ENCODE assay signal across 11 cellular contexts in genomic region chr5:132260051-132260450, GRCh38. TPM values are rescaled to one million over a fixed set of nuclear protein-coding genes. Genes with fewer than 3 reads are reported as not detected.
DNase-seq lines count a peak whose midpoint lies in the region; TF ChIP-seq lines count a peak whose summit lies in the region.
"Had no signal": no experiment of that assay in that cellular context is flagged by ENCODE, and none has a peak within 500 bp of the region (broad histone marks: within the 10 kb centered on the region; RNA-seq: fewer than 3 reads in every experiment).

No MANE protein-coding gene starts in this region.

- H3K4me1 ChIP-seq in transverse colon, result peaks cover 19 to 59% (median 48%) of the 10 kb centered on the region in 4 donors

- H3K9me3 ChIP-seq in transverse colon, result no peaks in the 10 kb centered on the region

- H3K27me3 ChIP-seq in brain microvascular endothelial cell (replicated peaks) (no peaks in the 10 kb centered on the region), transverse colon (peaks cover 17% of the 10 kb centered on the region)

- peak overlapping the region; percentile 92 for H3K27ac ChIP-seq in brain microvascular endothelial cell
- peak overlapping the region; percentile 87 to 97 (median 94) for H3K27ac ChIP-seq in transverse colon

- H3K36me3 ChIP-seq in brain microvascular endothelial cell (replicated peaks), result peaks cover 15% of the 10 kb centered on the region
- H3K36me3 ChIP-seq in transverse colon, result no peaks in the 10 kb centered on the region

- TF ChIP-seq CTCF in brain microvascular endothelial cell (IDR thresholded peaks at IDR 0.05; ENCODE audit: low read depth, low read length, missing control alignments) (no peak), transverse colon (IDR thresholded peaks at IDR 0.05) (no peak)

- intact Hi-C loops in transverse colon (cut with DNase I; ENCODE audit: low total_unique reads), result no loop called here

- in situ Hi-C loops in brain microvascular endothelial cell (cut with HindIII; ENCODE audit: low pct_ligation_motif_present, low sequenced_read_pairs), result no loop called here
- in situ Hi-C loops in transverse colon (cut with MboI; ENCODE audit: low pct_ligation_motif_present in 1 of 4, low pct_unique_long_range_greater_than_20kb in 1 of 4, low sequenced_read_pairs in 3 of 4), result loop anchor here in 1 of 4 donors (25.0 kb wide), 1 partner anchor 277 kb away; the partner anchor contains the start of gene IL5

- peak overlapping the region; percentile 81 for H3K4me3 ChIP-seq in brain microvascular endothelial cell (ENCODE audit: low read depth, low read length)
- peak overlapping the region in 2 of 4 donors; percentile 59 to 67 for H3K4me3 ChIP-seq in transverse colon

- DNase-seq in activated T-cell treated with anti-CD3 and anti-CD28 coated beads, Interleukin-2, amount 50 U/mL, for 48 hours, result peak; percentile 38 to 50
- DNase-seq in activated T-cell treated with anti-CD3 and anti-CD28 coated beads for 4 hours (no peak), brain microvascular endothelial cell (peak; percentile 28), medulla oblongata (ENCODE audit: extremely low spot score) (peak; percentile 44), transverse colon (no peak), 8988T (no peak), SHP77 (lab: John Stamatoyannopoulos, UW) (no peak)
- DNase-seq in activated CD4-positive, alpha-beta T cell treated with anti-CD3 and anti-CD28 coated beads for 48 hours, result no peak
- DNase-seq: AML-193; effector memory CD8-positive, alpha-beta T cell; SHP77 treated with DMSO at 0.1 percent for 48 hours had no signal

- TF ChIP-seq EP300 in transverse colon (IDR thresholded peaks at IDR 0.05; ENCODE audit: low read depth), result peak; percentile 82

- WGBS in transverse colon (ENCODE audit: low coverage in 1 of 2), 2 donors, result 66 to 72% methylated on average over 3 to 6 of the region's 6 CpGs

- no peak for TF ChIP-seq POLR2A in transverse colon (IDR thresholded peaks at IDR 0.05)

RNA-seq across cellular contexts. Expression of gene PDLIM4, which starts 2.6 kb away (rescaled TPM):
- total RNA-seq in transverse colon, result 10 to 100 TPM in 3 of 4 donors, 1 to 10 TPM in 1; 9.7 to 43.4 (median 19.7) TPM

RNA-seq across cellular contexts. Expression of gene P4HA2, which starts 32.4 kb away (rescaled TPM):
- 10 to 100 TPM; 22.1 to 53.5 (median 32.7) TPM for total RNA-seq in transverse colon

RNA-seq across cellular contexts. Expression of gene SLC22A4, which starts 34.1 kb away (rescaled TPM):
- 10 to 100 TPM in 2 of 4 donors, 1 to 10 TPM in 1, not detected in 1; 1.6 to 48.3 (median 14.5) TPM for total RNA-seq in transverse colon

Comparison
In these comparisons a context has a peak if more than half of its experiments do, and no peak if none do; other contexts are left out.
1. DNase-seq: peak in activated T-cell treated with anti-CD3 and anti-CD28 coated beads, Interleukin-2, amount 50 U/mL, for 48 hours (2 of 2), brain microvascular endothelial cell (single experiment) and medulla oblongata (single experiment); none in activated T-cell treated with anti-CD3 and anti-CD28 coated beads for 4 hours (single experiment), transverse colon (single experiment), 8988T (single experiment), SHP77 (0 of 2) and activated CD4-positive, alpha-beta T cell treated with anti-CD3 and anti-CD28 coated beads for 48 hours (single experiment).